In the genomic region with DNA sequence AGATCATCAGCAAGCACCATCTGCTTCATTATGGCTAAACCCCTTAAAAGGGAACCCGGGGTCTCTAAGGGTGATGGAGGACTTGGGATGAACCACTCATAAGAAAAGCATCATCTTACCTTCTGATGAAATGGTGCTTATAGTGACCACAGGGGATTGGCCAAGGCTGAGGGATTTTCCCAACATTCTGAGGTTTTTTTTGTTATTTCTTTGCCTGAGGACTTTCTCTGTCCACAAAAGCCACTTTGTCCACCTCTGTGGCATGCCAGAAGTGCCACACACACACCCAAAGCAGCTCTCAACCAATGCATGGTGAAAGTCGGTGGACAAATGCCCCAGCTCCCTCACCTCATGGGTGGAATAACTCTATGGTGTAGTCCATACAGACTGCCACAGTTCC, we compare ENCODE assay signal across 16 cellular contexts.
A peak's percentile ranks its signal among the peaks of the same experiment; 100 is the strongest.
DNase-seq lines count a peak whose midpoint lies in the region; TF ChIP-seq lines count a peak whose summit lies in the region.
"Had no signal": no experiment of that assay in that cellular context is flagged by ENCODE, and none has a peak within 500 bp of the region (broad histone marks: within the 10 kb centered on the region; RNA-seq: fewer than 3 reads in every experiment).

No MANE protein-coding gene starts in this region.

- H3K27ac ChIP-seq in mesenchymal stem cell (ENCODE audit: low read length, poor library complexity, severe bottlenecking) (no peak overlapping the region), SK-N-SH (ENCODE audit: low read depth in 2 of 2, low read length in 1 of 2) (no peak overlapping the region)
- H3K27ac ChIP-seq: GM23248 had no signal

- DNase-seq in A172 (ENCODE audit: low spot score): peak; percentile 52
- peak; percentile 28 for DNase-seq in HT1080 (ENCODE audit: low read depth)
- peak; percentile 52 for DNase-seq in SK-MEL-5 (ENCODE audit: low read depth, low spot score)
- DNase-seq in islet precursor cell: peak; percentile 35
- DNase-seq in mesenchymal stem cell: no peak
- DNase-seq in SW 1271 (lab: John Stamatoyannopoulos, UW): no peak
- no peak for DNase-seq in SK-N-SH
- DNase-seq: 8988T; C1 segment of cervical spinal cord; CD4-positive, CD25-positive, alpha-beta regulatory T cell; CD8-positive, alpha-beta memory T cell; COR-L47; DMS 273 treated with DMSO at 0.1 percent for 48 hours; DMS53; GM23248 had no signal

- H3F3A ChIP-seq in SK-N-SH (replicated peaks; ENCODE audit: insufficient read depth): no peaks in the 10 kb centered on the region

- H3K9ac ChIP-seq in mesenchymal stem cell (ENCODE audit: low read length) (no peak overlapping the region), SK-N-SH (no peak overlapping the region)
- H3K9ac ChIP-seq: GM23248 had no signal

- H2BK5ac ChIP-seq in mesenchymal stem cell (ENCODE audit: low read depth, low read length, poor library complexity, severe bottlenecking): no peak overlapping the region

- H2BK120ac ChIP-seq in mesenchymal stem cell (ENCODE audit: low read depth, low read length): no peak overlapping the region

- no peaks in the 10 kb centered on the region for H3K79me2 ChIP-seq in SK-N-SH (ENCODE audit: insufficient read depth)

- H3K9me2 ChIP-seq in SK-N-SH: no peaks in the 10 kb centered on the region

- 79% methylated on average over 1 of the region's 2 CpGs for WGBS in mesenchymal stem cell
- WGBS in SK-N-SH (ENCODE audit: low lambda C conversion rate): 32% methylated on average over 2 of the region's 2 CpGs

- no peak for TF ChIP-seq CTCF in SK-N-SH (IDR thresholded peaks at IDR 0.05)

- TF ChIP-seq EP300 in SK-N-SH (IDR thresholded peaks at IDR 0.05; ENCODE audit: borderline replicate concordance in 1 of 2, low read depth in 1 of 2, low read length in 1 of 2): no peak

- H3K9me3 ChIP-seq in mesenchymal stem cell (ENCODE audit: control insufficient read depth, low read length) (peaks cover 4% of the 10 kb centered on the region), SK-N-SH (no peaks in the 10 kb centered on the region)
- H3K9me3 ChIP-seq: HAP-1 had no signal

- no peaks in the 10 kb centered on the region for H3K79me1 ChIP-seq in mesenchymal stem cell (replicated peaks; ENCODE audit: low read length, poor library complexity, severe bottlenecking)

- H4K8ac ChIP-seq in mesenchymal stem cell (ENCODE audit: low read length): no peak overlapping the region

- H3K4ac ChIP-seq in mesenchymal stem cell (ENCODE audit: low read depth in 1 of 2, low read length in 2 of 2): no peak overlapping the region

- H3K4me3 ChIP-seq in mesenchymal stem cell (ENCODE audit: insufficient read depth in 1 of 2, low read depth in 1 of 2, low read length in 2 of 2): no peak overlapping the region
- H3K4me3 ChIP-seq in SK-N-SH (ENCODE audit: low read depth in 2 of 2, low read length in 1 of 2): no peak overlapping the region
- H3K4me3 ChIP-seq: GM23248, HAP-1 had no signal

- H4K91ac ChIP-seq in mesenchymal stem cell (ENCODE audit: low read length): no peak overlapping the region

- CTCF ChIA-PET in SK-N-SH (lab: Yijun Ruan, JAX): interaction anchor here (1.2 to 2.8 kb wide), 3 partner anchors 14 to 208 kb away, joined by 3 to 11 read pairs (median 4); no protein-coding TSS in a partner anchor

- POLR2A ChIA-PET in SK-N-SH (lab: Yijun Ruan, JAX): no interaction called here

- H3K27me3 ChIP-seq in mesenchymal stem cell (ENCODE audit: control insufficient read depth in 1 of 2, insufficient read depth in 1 of 2, low read length in 2 of 2) (peaks cover 8 to 40% of the 10 kb centered on the region in 2 experiments), SK-N-SH (ENCODE audit: insufficient read depth) (no peaks in the 10 kb centered on the region)

- peaks cover 1% of the 10 kb centered on the region for H3K4me1 ChIP-seq in mesenchymal stem cell (ENCODE audit: control insufficient read depth, insufficient read depth, low read depth, low read length)
- H3K4me1 ChIP-seq in SK-N-SH (ENCODE audit: control insufficient read depth in 1 of 2, insufficient read depth in 2 of 2, low read depth in 1 of 2, low read length in 1 of 2): no peaks in the 10 kb centered on the region; a peak in 1 of 4 replicates
- H3K4me1 ChIP-seq: HAP-1 had no signal

- no peak overlapping the region for H2BK15ac ChIP-seq in mesenchymal stem cell (ENCODE audit: low read depth, poor library complexity, severe bottlenecking)

- no peak overlapping the region for H2AK5ac ChIP-seq in mesenchymal stem cell (ENCODE audit: low read length, severe bottlenecking)

- no peaks in the 10 kb centered on the region for H3K36me3 ChIP-seq in mesenchymal stem cell (ENCODE audit: control insufficient read depth in 1 of 2, insufficient read depth in 2 of 2, low read depth in 1 of 2, low read length in 2 of 2)
- no peaks in the 10 kb centered on the region for H3K36me3 ChIP-seq in SK-N-SH (replicated peaks in 1 of 2; ENCODE audit: control insufficient read depth in 1 of 2, insufficient read depth in 2 of 2, low read length in 1 of 2)
- H3K36me3 ChIP-seq: HAP-1 had no signal

- H2AFZ ChIP-seq in mesenchymal stem cell (ENCODE audit: low read depth, low read length): no peak overlapping the region
- no peak overlapping the region for H2AFZ ChIP-seq in SK-N-SH (ENCODE audit: low read depth)
- H2AFZ ChIP-seq: GM23248 had no signal

- no peaks in the 10 kb centered on the region for H4K20me1 ChIP-seq in SK-N-SH (ENCODE audit: insufficient read depth)

- H3K4me2 ChIP-seq in mesenchymal stem cell (ENCODE audit: low read length, poor library complexity, severe bottlenecking) (no peak overlapping the region), SK-N-SH (no peak overlapping the region)

- no peak for TF ChIP-seq RAD21 in SK-N-SH (IDR thresholded peaks at IDR 0.05; ENCODE audit: low read length)

- no peak overlapping the region for H3K18ac ChIP-seq in mesenchymal stem cell (ENCODE audit: low read depth in 1 of 2, low read length in 2 of 2)

- no peak overlapping the region for H3K23ac ChIP-seq in mesenchymal stem cell (ENCODE audit: low read length in 2 of 2)

- H3K14ac ChIP-seq in mesenchymal stem cell (ENCODE audit: low read length in 2 of 2): no peak overlapping the region

- in situ Hi-C loops in SK-MEL-5 (cut with HindIII; ENCODE audit: low pct_unique_long_range_greater_than_20kb, low sequenced_read_pairs): no loop called here

- no peak overlapping the region for H2BK12ac ChIP-seq in mesenchymal stem cell (ENCODE audit: low read length in 2 of 2)

TF ChIP-seq in SK-N-SH, 30 proteins besides CTCF, POLR2A, EP300 and RAD21 (continues in another document):
- TF ChIP-seq, protein P1, sequence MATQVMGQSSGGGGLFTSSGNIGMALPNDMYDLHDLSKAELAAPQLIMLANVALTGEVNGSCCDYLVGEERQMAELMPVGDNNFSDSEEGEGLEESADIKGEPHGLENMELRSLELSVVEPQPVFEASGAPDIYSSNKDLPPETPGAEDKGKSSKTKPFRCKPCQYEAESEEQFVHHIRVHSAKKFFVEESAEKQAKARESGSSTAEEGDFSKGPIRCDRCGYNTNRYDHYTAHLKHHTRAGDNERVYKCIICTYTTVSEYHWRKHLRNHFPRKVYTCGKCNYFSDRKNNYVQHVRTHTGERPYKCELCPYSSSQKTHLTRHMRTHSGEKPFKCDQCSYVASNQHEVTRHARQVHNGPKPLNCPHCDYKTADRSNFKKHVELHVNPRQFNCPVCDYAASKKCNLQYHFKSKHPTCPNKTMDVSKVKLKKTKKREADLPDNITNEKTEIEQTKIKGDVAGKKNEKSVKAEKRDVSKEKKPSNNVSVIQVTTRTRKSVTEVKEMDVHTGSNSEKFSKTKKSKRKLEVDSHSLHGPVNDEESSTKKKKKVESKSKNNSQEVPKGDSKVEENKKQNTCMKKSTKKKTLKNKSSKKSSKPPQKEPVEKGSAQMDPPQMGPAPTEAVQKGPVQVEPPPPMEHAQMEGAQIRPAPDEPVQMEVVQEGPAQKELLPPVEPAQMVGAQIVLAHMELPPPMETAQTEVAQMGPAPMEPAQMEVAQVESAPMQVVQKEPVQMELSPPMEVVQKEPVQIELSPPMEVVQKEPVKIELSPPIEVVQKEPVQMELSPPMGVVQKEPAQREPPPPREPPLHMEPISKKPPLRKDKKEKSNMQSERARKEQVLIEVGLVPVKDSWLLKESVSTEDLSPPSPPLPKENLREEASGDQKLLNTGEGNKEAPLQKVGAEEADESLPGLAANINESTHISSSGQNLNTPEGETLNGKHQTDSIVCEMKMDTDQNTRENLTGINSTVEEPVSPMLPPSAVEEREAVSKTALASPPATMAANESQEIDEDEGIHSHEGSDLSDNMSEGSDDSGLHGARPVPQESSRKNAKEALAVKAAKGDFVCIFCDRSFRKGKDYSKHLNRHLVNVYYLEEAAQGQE (IDR thresholded peaks at IDR 0.05; ENCODE audit: low read depth, low read length): no peak
- TF ChIP-seq USF2 (IDR thresholded peaks at IDR 0.05; ENCODE audit: borderline replicate concordance, low read depth, low read length) (no peak), YY1 (IDR thresholded peaks at IDR 0.05; ENCODE audit: low read depth) (no peak), MEF2A (IDR thresholded peaks at IDR 0.05; ENCODE audit: borderline replicate concordance, low read depth) (no peak), FOXM1 (IDR thresholded peaks at IDR 0.05; ENCODE audit: low read depth) (no peak), RCOR1 (IDR thresholded peaks at IDR 0.05; ENCODE audit: low read length) (no peak), EZH2phosphoT487 (IDR thresholded peaks at IDR 0.05; ENCODE audit: borderline replicate concordance, low read depth) (no peak)
- TF ChIP-seq, protein P2, sequence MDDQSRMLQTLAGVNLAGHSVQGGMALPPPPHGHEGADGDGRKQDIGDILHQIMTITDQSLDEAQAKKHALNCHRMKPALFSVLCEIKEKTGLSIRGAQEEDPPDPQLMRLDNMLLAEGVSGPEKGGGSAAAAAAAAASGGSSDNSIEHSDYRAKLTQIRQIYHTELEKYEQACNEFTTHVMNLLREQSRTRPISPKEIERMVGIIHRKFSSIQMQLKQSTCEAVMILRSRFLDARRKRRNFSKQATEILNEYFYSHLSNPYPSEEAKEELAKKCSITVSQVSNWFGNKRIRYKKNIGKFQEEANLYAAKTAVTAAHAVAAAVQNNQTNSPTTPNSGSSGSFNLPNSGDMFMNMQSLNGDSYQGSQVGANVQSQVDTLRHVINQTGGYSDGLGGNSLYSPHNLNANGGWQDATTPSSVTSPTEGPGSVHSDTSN (IDR thresholded peaks at IDR 0.05): no peak

Comparison
In these comparisons a context has a peak if more than half of its experiments do, and no peak if none do; other contexts are left out.
1. DNase-seq: peak in A172 (single experiment), HT1080 (single experiment), SK-MEL-5 (single experiment) and islet precursor cell (single experiment); none in mesenchymal stem cell (single experiment), SW 1271 (0 of 2) and SK-N-SH (single experiment).